ENCODE assay signal across 18 cellular contexts in genomic region chrX:134158821-134159512, GRCh38.
DNase-seq lines count a peak whose midpoint lies in the region; ATAC-seq and TF ChIP-seq lines count a peak whose summit lies in the region.
"Had no signal": no experiment of that assay in that cellular context is flagged by ENCODE, and none has a peak within 500 bp of the region (broad histone marks: within the 10 kb centered on the region; RNA-seq: fewer than 3 reads in every experiment).

No MANE protein-coding gene starts in this region.

- no peaks in the 10 kb centered on the region for H3K27me3 ChIP-seq in left lung
- H3K27me3 ChIP-seq: upper lobe of right lung had no signal

- DNase-seq in activated CD4-positive, alpha-beta T cell treated with anti-CD3 and anti-CD28 coated beads for 48 hours, result peak; percentile 64
- DNase-seq in activated CD4-positive, alpha-beta T cell treated with anti-CD3 and anti-CD28 coated beads, Interleukin-2, amount 50 U/mL, for 1 hour, result no peak
- peak; percentile 65 for DNase-seq in activated CD4-positive, alpha-beta memory T cell treated with anti-CD3 and anti-CD28 coated beads for 36 hours
- no peak for DNase-seq in GM03348 (ENCODE audit: low spot score)
- DNase-seq in NCI-H748 treated with DMSO at 0.1 percent for 48 hours (lab: John Stamatoyannopoulos, UW), result no peak
- DNase-seq in left lung, result no peak
- DNase-seq: 8988T; amygdala; endodermal cell; mucosa of descending colon; NCI-H226; occipital lobe; stimulated activated naive CD4-positive, alpha-beta T cell treated with Interleukin-2 at 50 U/mL for 16 hours; upper lobe of right lung had no signal

- no peaks in the 10 kb centered on the region for H3K4me1 ChIP-seq in left lung
- H3K4me1 ChIP-seq: BLaER1, upper lobe of right lung had no signal

- ATAC-seq in GM19043 (IDR thresholded peaks at IDR 0.05; ENCODE audit: low read depth, unreplicated experiment) (peak; percentile 42), left lung (no peak)
- ATAC-seq: mucosa of descending colon, upper lobe of right lung had no signal

- H3K27ac ChIP-seq in left lung, result no peak overlapping the region
- H3K27ac ChIP-seq: BLaER1, RWPE1, upper lobe of right lung had no signal

- TF ChIP-seq CTCF in nephron (IDR thresholded peaks at IDR 0.05; ENCODE audit: unreplicated experiment in 3 of 3) (no peak), left lung (IDR thresholded peaks at IDR 0.05) (no peak)

- no peaks in the 10 kb centered on the region for H3K9me3 Mint-ChIP-seq in activated CD4-positive, alpha-beta memory T cell treated with anti-CD3 and anti-CD28 coated beads for 36 hours
- H3K9me3 Mint-ChIP-seq in nephron, result no peaks in the 10 kb centered on the region

- no peak overlapping the region for H3K4me3 ChIP-seq in left lung
- H3K4me3 ChIP-seq: BLaER1, mucosa of descending colon, upper lobe of right lung had no signal

- peak overlapping the region; percentile 71 for H3K27ac Mint-ChIP-seq in activated CD4-positive, alpha-beta memory T cell treated with anti-CD3 and anti-CD28 coated beads for 36 hours
- peak overlapping the region in 2 of 3 experiments; percentile 30 to 68 for H3K27ac Mint-ChIP-seq in nephron
- H3K27ac Mint-ChIP-seq: endodermal cell had no signal

- no peaks in the 10 kb centered on the region for H3K9me3 ChIP-seq in left lung
- H3K9me3 ChIP-seq: BLaER1, mucosa of descending colon, upper lobe of right lung had no signal

- H3K4me1 Mint-ChIP-seq in activated CD4-positive, alpha-beta memory T cell treated with anti-CD3 and anti-CD28 coated beads for 36 hours (ENCODE audit: low read depth), result peaks cover 13% of the 10 kb centered on the region
- H3K4me1 Mint-ChIP-seq in nephron, result peaks cover 22% of the 10 kb centered on the region
- H3K4me1 Mint-ChIP-seq: endodermal cell had no signal

- intact Hi-C loops in activated CD4-positive, alpha-beta memory T cell treated with anti-CD3 and anti-CD28 coated beads for 36 hours (cut with micrococcal nuclease), result loop anchor here (1.0 kb wide), 2 partner anchors 27 to 153 kb away; no protein-coding TSS in a partner anchor
- intact Hi-C loops in left lung (cut with DNase I), result no loop called here

- peaks cover 2% of the 10 kb centered on the region for H3K27me3 Mint-ChIP-seq in activated CD4-positive, alpha-beta memory T cell treated with anti-CD3 and anti-CD28 coated beads for 36 hours
- no peaks in the 10 kb centered on the region for H3K27me3 Mint-ChIP-seq in nephron (ENCODE audit: low read depth)

- no peaks in the 10 kb centered on the region for H3K36me3 Mint-ChIP-seq in activated CD4-positive, alpha-beta memory T cell treated with anti-CD3 and anti-CD28 coated beads for 36 hours
- H3K36me3 Mint-ChIP-seq in nephron (ENCODE audit: low read depth), result no peaks in the 10 kb centered on the region

- no peak overlapping the region for H3K4me3 Mint-ChIP-seq in activated CD4-positive, alpha-beta memory T cell treated with anti-CD3 and anti-CD28 coated beads for 36 hours
- no peak overlapping the region for H3K4me3 Mint-ChIP-seq in nephron
- H3K4me3 Mint-ChIP-seq: endodermal cell had no signal

- POLR2A ChIA-PET in activated CD4-positive, alpha-beta memory T cell treated with anti-CD3 and anti-CD28 coated beads for 36 hours (lab: Charles Lee), result interaction anchor here (1.1 kb wide), 1 partner anchor 28 kb away, joined by 3 read pairs; no protein-coding TSS in a partner anchor

- CTCF ChIA-PET in activated CD4-positive, alpha-beta memory T cell treated with anti-CD3 and anti-CD28 coated beads for 36 hours (lab: Charles Lee), result interaction anchor here (1.1 kb wide), 1 partner anchor 28 kb away, joined by 7 read pairs; no protein-coding TSS in a partner anchor

- no peaks in the 10 kb centered on the region for H3K36me3 ChIP-seq in left lung
- H3K36me3 ChIP-seq: BLaER1, upper lobe of right lung had no signal

Comparison
In these comparisons a context has a peak if more than half of its experiments do, and no peak if none do; other contexts are left out.
1. DNase-seq: peak in activated CD4-positive, alpha-beta T cell treated with anti-CD3 and anti-CD28 coated beads for 48 hours (single experiment) and activated CD4-positive, alpha-beta memory T cell treated with anti-CD3 and anti-CD28 coated beads for 36 hours (single experiment); none in activated CD4-positive, alpha-beta T cell treated with anti-CD3 and anti-CD28 coated beads, Interleukin-2, amount 50 U/mL, for 1 hour (single experiment), GM03348 (single experiment), NCI-H748 treated with DMSO at 0.1 percent for 48 hours (single experiment) and left lung (0 of 2).